Comparison of ENCODE assay signal across 11 cellular contexts in the genomic region with DNA sequence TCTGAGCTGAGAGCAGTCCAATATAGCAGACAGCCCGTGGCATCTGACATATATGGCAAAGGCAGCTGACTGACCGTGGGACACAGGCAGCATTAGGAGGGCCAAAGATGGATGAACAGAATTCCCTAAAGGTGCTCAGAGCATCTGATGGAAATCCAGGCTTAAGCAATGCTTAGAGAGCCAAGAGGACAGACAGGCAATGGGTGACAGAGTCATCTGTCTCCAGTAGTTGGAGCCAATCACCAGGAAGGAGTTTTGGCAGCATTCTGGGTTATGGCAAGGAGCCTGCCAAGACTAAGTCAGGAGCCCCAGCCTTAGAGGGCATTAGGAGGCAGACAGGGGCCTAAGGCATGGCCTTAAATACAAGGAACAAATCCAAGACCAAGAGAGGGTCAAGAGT.
A peak's percentile ranks its signal among the peaks of the same experiment; 100 is the strongest.
DNase-seq lines count a peak whose midpoint lies in the region; ATAC-seq and TF ChIP-seq lines count a peak whose summit lies in the region.
"Had no signal": no experiment of that assay in that cellular context is flagged by ENCODE, and none has a peak within 500 bp of the region (broad histone marks: within the 10 kb centered on the region; RNA-seq: fewer than 3 reads in every experiment).

No MANE protein-coding gene starts in this region.

- H2AFZ ChIP-seq in ACC112 (ENCODE audit: low read length, unreplicated experiment) (peak overlapping the region; percentile 46), DND-41 (ENCODE audit: low read depth, low read length) (no peak overlapping the region)

- H3K9ac ChIP-seq in DND-41 (ENCODE audit: low read depth, low read length), result no peak overlapping the region

- H3K4me2 ChIP-seq in DND-41 (ENCODE audit: insufficient read depth, low read length), result peak overlapping the region; percentile 59; the same call in 1 of the 2 replicates

- intact Hi-C loops in left ventricle myocardium superior (cut with micrococcal nuclease), result no loop called here

- peak overlapping the region; percentile 92 for H3K27ac ChIP-seq in ACC112 (ENCODE audit: low read depth, low read length)
- no peak overlapping the region for H3K27ac ChIP-seq in DND-41 (ENCODE audit: low read length)
- H3K27ac ChIP-seq: VCaP had no signal

- H3K9me3 ChIP-seq in DND-41 (ENCODE audit: insufficient read depth, low read length, severe bottlenecking), result no peaks in the 10 kb centered on the region

- peak overlapping the region; percentile 10 for H3K4me3 Mint-ChIP-seq in activated T-helper 17 cell treated with anti-CD3 and anti-CD28 coated beads, Interleukin-2, amount 50 U/mL, for 72 hours
- no peak overlapping the region for H3K4me3 Mint-ChIP-seq in stimulated activated memory B cell treated with anti-CD40 and anti-IgM and Interleukin-4, amounts not matched to agents 10 μg/mL and 1 μg/mL and 100 μg/mL, for 72 hours
- H3K4me3 Mint-ChIP-seq: endodermal cell had no signal

- H4K20me1 ChIP-seq in DND-41 (ENCODE audit: insufficient read depth, low read length), result no peaks in the 10 kb centered on the region

- H3K27me3 ChIP-seq in ACC112 (ENCODE audit: insufficient read depth, low read length), result no peaks in the 10 kb centered on the region
- no peaks in the 10 kb centered on the region for H3K27me3 ChIP-seq in DND-41 (ENCODE audit: insufficient read depth, low read length, poor library complexity)

- no peak overlapping the region for H3K27ac Mint-ChIP-seq in activated T-helper 17 cell treated with anti-CD3 and anti-CD28 coated beads, Interleukin-2, amount 50 U/mL, for 72 hours
- H3K27ac Mint-ChIP-seq in stimulated activated memory B cell treated with anti-CD40 and anti-IgM and Interleukin-4, amounts not matched to agents 10 μg/mL and 1 μg/mL and 100 μg/mL, for 72 hours, result no peak overlapping the region
- H3K27ac Mint-ChIP-seq: endodermal cell had no signal

- peaks cover 5% of the 10 kb centered on the region for H3K36me3 Mint-ChIP-seq in activated T-helper 17 cell treated with anti-CD3 and anti-CD28 coated beads, Interleukin-2, amount 50 U/mL, for 72 hours (ENCODE audit: low read depth)
- peaks cover 8% of the 10 kb centered on the region for H3K36me3 Mint-ChIP-seq in stimulated activated memory B cell treated with anti-CD40 and anti-IgM and Interleukin-4, amounts not matched to agents 10 μg/mL and 1 μg/mL and 100 μg/mL, for 72 hours

- DNase-seq in DND-41, result no peak
- DNase-seq in left ventricle myocardium superior, result no peak
- no peak for DNase-seq in NCI-H1417 treated with DMSO at 0.1 percent for 48 hours (lab: John Stamatoyannopoulos, UW)
- DNase-seq: endodermal cell; stimulated activated CD4-positive, alpha-beta T cell treated with anti-CD3 and anti-CD28 coated beads, Interleukin-2, amount 100 ng/mL, for 24 hours had no signal

- no peak overlapping the region for H3K4me3 ChIP-seq in ACC112 (ENCODE audit: low read depth, low read length)
- H3K4me3 ChIP-seq in DND-41 (ENCODE audit: low read depth in 1 of 2, low read length in 2 of 2), result no peak overlapping the region

- ATAC-seq in DND-41 (ENCODE audit: insufficient read depth, low read depth) (no peak), left ventricle myocardium superior (peak; percentile 53), HG03457 (IDR thresholded peaks at IDR 0.05; ENCODE audit: unreplicated experiment) (no peak), GM18861 (IDR thresholded peaks at IDR 0.05; ENCODE audit: unreplicated experiment) (no peak)
- ATAC-seq in activated T-helper 17 cell treated with anti-CD3 and anti-CD28 coated beads, Interleukin-2, amount 50 U/mL, for 72 hours (replicated peaks), result no peak
- ATAC-seq in stimulated activated memory B cell treated with anti-CD40 and anti-IgM and Interleukin-4, amounts not matched to agents 10 μg/mL and 1 μg/mL and 100 μg/mL, for 72 hours, result no peak

- no peaks in the 10 kb centered on the region for H3K27me3 Mint-ChIP-seq in activated T-helper 17 cell treated with anti-CD3 and anti-CD28 coated beads, Interleukin-2, amount 50 U/mL, for 72 hours
- H3K27me3 Mint-ChIP-seq in stimulated activated memory B cell treated with anti-CD40 and anti-IgM and Interleukin-4, amounts not matched to agents 10 μg/mL and 1 μg/mL and 100 μg/mL, for 72 hours, result no peaks in the 10 kb centered on the region

- no peaks in the 10 kb centered on the region for H3K79me2 ChIP-seq in ACC112 (ENCODE audit: control insufficient read depth, insufficient read depth, low read length, unreplicated experiment)
- H3K79me2 ChIP-seq in DND-41 (ENCODE audit: insufficient read depth, low read length), result no peaks in the 10 kb centered on the region

- H3K9me3 Mint-ChIP-seq in activated T-helper 17 cell treated with anti-CD3 and anti-CD28 coated beads, Interleukin-2, amount 50 U/mL, for 72 hours, result no peaks in the 10 kb centered on the region
- H3K9me3 Mint-ChIP-seq in stimulated activated memory B cell treated with anti-CD40 and anti-IgM and Interleukin-4, amounts not matched to agents 10 μg/mL and 1 μg/mL and 100 μg/mL, for 72 hours, result peaks cover 4% of the 10 kb centered on the region

- H3K4me1 Mint-ChIP-seq in activated T-helper 17 cell treated with anti-CD3 and anti-CD28 coated beads, Interleukin-2, amount 50 U/mL, for 72 hours, result peaks cover 5% of the 10 kb centered on the region
- peaks cover 11% of the 10 kb centered on the region for H3K4me1 Mint-ChIP-seq in stimulated activated memory B cell treated with anti-CD40 and anti-IgM and Interleukin-4, amounts not matched to agents 10 μg/mL and 1 μg/mL and 100 μg/mL, for 72 hours

- H3K4me1 ChIP-seq in ACC112 (ENCODE audit: control insufficient read depth, insufficient read depth, low read length, unreplicated experiment) (peaks cover 15% of the 10 kb centered on the region), DND-41 (ENCODE audit: insufficient read depth, low read length) (peaks cover 26% of the 10 kb centered on the region)

- H3K36me3 ChIP-seq in ACC112 (ENCODE audit: insufficient read depth, low read length), result no peaks in the 10 kb centered on the region
- no peaks in the 10 kb centered on the region for H3K36me3 ChIP-seq in DND-41 (ENCODE audit: insufficient read depth, low read length)

- TF ChIP-seq CTCF in DND-41 (IDR thresholded peaks at IDR 0.05; ENCODE audit: borderline replicate concordance, extremely low read depth, low read length, poor library complexity, severe bottlenecking), result no peak
